Comparison of ENCODE assay signal across 18 cellular contexts in the genomic region with DNA sequence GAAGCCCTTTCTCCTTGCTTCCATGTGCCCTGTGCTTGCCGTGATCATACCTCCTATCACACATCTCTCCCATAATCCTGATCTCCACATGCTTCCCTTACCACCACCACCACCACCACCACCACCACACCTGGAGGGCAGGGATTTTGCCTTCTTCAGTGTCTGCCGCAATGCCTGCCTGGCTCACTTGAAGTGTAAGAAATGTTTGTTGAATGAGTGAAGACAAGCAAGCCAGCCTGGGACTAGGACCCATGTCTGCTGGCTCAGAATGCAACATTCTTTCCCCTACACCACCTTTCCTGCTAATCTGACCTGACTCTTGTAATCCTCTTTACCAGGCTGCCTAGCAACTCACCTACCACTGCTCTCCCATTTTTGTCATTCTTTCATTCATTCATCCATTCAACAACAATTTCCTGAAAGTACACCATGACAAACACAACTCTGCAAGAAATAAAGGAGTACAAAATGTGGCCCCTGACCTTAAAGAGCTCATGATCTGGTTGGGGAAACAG. TPM values are rescaled to one million over a fixed set of nuclear protein-coding genes. Genes with fewer than 3 reads are reported as not detected.
A peak's percentile ranks its signal among the peaks of the same experiment; 100 is the strongest.
DNase-seq lines count a peak whose midpoint lies in the region; ATAC-seq and TF ChIP-seq lines count a peak whose summit lies in the region.
"Had no signal": no experiment of that assay in that cellular context is flagged by ENCODE, and none has a peak within 500 bp of the region (broad histone marks: within the 10 kb centered on the region; RNA-seq: fewer than 3 reads in every experiment).

No MANE protein-coding gene starts in this region.

- H3K4me3 Mint-ChIP-seq in MCF 10A (ENCODE audit: unreplicated experiment), result no peak overlapping the region
- H3K4me3 Mint-ChIP-seq in activated naive CD8-positive, alpha-beta T cell treated with anti-CD3 and anti-CD28 coated beads, Interleukin-2, amount 50 U/mL, for 24 hours, result no peak overlapping the region

- dilution Hi-C loops in mammary epithelial cell (cut with HindIII; ENCODE audit: low sequenced_read_pairs), result no loop called here

- no peak for TF ChIP-seq CTCF in mammary epithelial cell (conservative IDR thresholded peaks at IDR 0.05 in 1 of 2, IDR thresholded peaks at IDR 0.05 in 1 of 2; ENCODE audit: extremely low read depth in 1 of 2, insufficient read depth in 1 of 2, low read depth in 1 of 2, low read length in 2 of 2)
- no peak for TF ChIP-seq CTCF in MCF 10A (IDR thresholded peaks at IDR 0.05; ENCODE audit: unreplicated experiment)
- no peak for TF ChIP-seq CTCF in choroid plexus epithelial cell (conservative IDR thresholded peaks at IDR 0.05; ENCODE audit: low read depth, low read length)
- TF ChIP-seq CTCF in thyroid gland (IDR thresholded peaks at IDR 0.05), result no peak

- H3K27me3 ChIP-seq in mammary epithelial cell (ENCODE audit: insufficient read depth, low read length) (no peaks in the 10 kb centered on the region), neuronal stem cell (ENCODE audit: control insufficient read depth in 3 of 3, insufficient read depth in 3 of 3, low read depth in 1 of 3, low read length in 3 of 3) (peaks cover 4 to 19% (median 14%) of the 10 kb centered on the region in 3 experiments), thyroid gland (no peaks in the 10 kb centered on the region)
- H3K27me3 ChIP-seq in effector memory CD4-positive, alpha-beta T cell (replicated peaks; ENCODE audit: control insufficient read depth, insufficient read depth, low read length, poor library complexity, severe bottlenecking), result peaks cover 12% of the 10 kb centered on the region

- no peak overlapping the region for H2BK120ac ChIP-seq in neuronal stem cell (ENCODE audit: low read depth, low read length)

- H4K8ac ChIP-seq in neuronal stem cell (ENCODE audit: low read depth, low read length), result no peak overlapping the region

- no peaks in the 10 kb centered on the region for H3K36me3 Mint-ChIP-seq in MCF 10A (ENCODE audit: insufficient read depth, unreplicated experiment)
- no peaks in the 10 kb centered on the region for H3K36me3 Mint-ChIP-seq in activated naive CD8-positive, alpha-beta T cell treated with anti-CD3 and anti-CD28 coated beads, Interleukin-2, amount 50 U/mL, for 24 hours (ENCODE audit: low read depth)

- peaks cover 28% of the 10 kb centered on the region for H3K4me1 Mint-ChIP-seq in MCF 10A (ENCODE audit: insufficient read depth, unreplicated experiment)
- peaks cover 25% of the 10 kb centered on the region for H3K4me1 Mint-ChIP-seq in activated naive CD8-positive, alpha-beta T cell treated with anti-CD3 and anti-CD28 coated beads, Interleukin-2, amount 50 U/mL, for 24 hours

- intact Hi-C loops in mammary epithelial cell (cut with micrococcal nuclease) (no loop called here), MCF 10A (cut with micrococcal nuclease) (no loop called here), thyroid gland (cut with DNase I) (no loop called here)

- no peak overlapping the region for H3K4me2 ChIP-seq in mammary epithelial cell (ENCODE audit: insufficient read depth, low read depth, low read length)
- H3K4me2 ChIP-seq in neuronal stem cell (ENCODE audit: insufficient read depth, low read length, poor library complexity, severe bottlenecking), result no peak overlapping the region
- H3K4me2 ChIP-seq: PC-9 had no signal

- no peaks in the 10 kb centered on the region for H3K9me3 ChIP-seq in mammary epithelial cell (replicated peaks; ENCODE audit: insufficient read depth, low read length)
- no peaks in the 10 kb centered on the region for H3K9me3 ChIP-seq in neuronal stem cell (replicated peaks in 1 of 2; ENCODE audit: control insufficient read depth in 2 of 2, insufficient read depth in 1 of 2, low read depth in 1 of 2, low read length in 2 of 2)
- H3K9me3 ChIP-seq in thyroid gland, result no peaks in the 10 kb centered on the region
- no peaks in the 10 kb centered on the region for H3K9me3 ChIP-seq in effector memory CD4-positive, alpha-beta T cell (ENCODE audit: control insufficient read depth, low read length)
- H3K9me3 ChIP-seq: Caco-2 had no signal

- H2BK5ac ChIP-seq in neuronal stem cell (ENCODE audit: low read length), result no peak overlapping the region

- no peak for ATAC-seq in activated naive CD8-positive, alpha-beta T cell treated with anti-CD3 and anti-CD28 coated beads, Interleukin-2, amount 50 U/mL, for 24 hours
- ATAC-seq: GM12878, Right ventricle myocardium inferior had no signal

- 95% methylated on average over 2 of the region's 2 CpGs for WGBS in mammary epithelial cell (ENCODE audit: low coverage, missing lambda C conversion rate)
- no CpG with 5 or more reads among the region's 2 CpGs for WGBS in neuronal stem cell (ENCODE audit: extremely low coverage in 2 of 2, insufficient read length in 2 of 2, insufficient replicate concordance in 1 of 2), 2 donors
- 70 to 72% methylated on average over 2 of the region's 2 CpGs for whole genome bisulfite sequencing in thyroid gland, 2 donors

- CTCF ChIA-PET in mammary epithelial cell (lab: Charles Lee; ENCODE audit: low non-redundant PET), result interaction anchor here (0.6 kb wide), 1 partner anchor 1212 kb away, joined by 8 read pairs; no protein-coding TSS in a partner anchor
- CTCF ChIA-PET in MCF 10A (lab: Yijun Ruan, JAX), result interaction anchor here (0.8 kb wide), 1 partner anchor 9 kb away, joined by 4 read pairs; no protein-coding TSS in a partner anchor

- H3K14ac ChIP-seq in neuronal stem cell (ENCODE audit: low read length), result no peak overlapping the region

- no peak overlapping the region for H3K4ac ChIP-seq in neuronal stem cell (ENCODE audit: low read length)

- H3K27ac Mint-ChIP-seq in MCF 10A (ENCODE audit: low read depth, unreplicated experiment), result no peak overlapping the region
- H3K27ac Mint-ChIP-seq in activated naive CD8-positive, alpha-beta T cell treated with anti-CD3 and anti-CD28 coated beads, Interleukin-2, amount 50 U/mL, for 24 hours, result no peak overlapping the region
- H3K27ac Mint-ChIP-seq: CD14-positive monocyte had no signal

- in situ Hi-C loops in mammary epithelial cell (cut with MboI; ENCODE audit: low sequenced_read_pairs in 2 of 2), result no loop called here

- no peak overlapping the region for H3K4me3 ChIP-seq in mammary epithelial cell (replicated peaks in 1 of 3; ENCODE audit: insufficient read depth in 1 of 3, low read depth in 2 of 3, low read length in 3 of 3)
- H3K4me3 ChIP-seq in choroid plexus epithelial cell (ENCODE audit: low read depth, low read length), result no peak overlapping the region
- no peak overlapping the region for H3K4me3 ChIP-seq in neuronal stem cell (ENCODE audit: low read length in 2 of 2)
- H3K4me3 ChIP-seq in thyroid gland (replicated peaks in 1 of 3), result no peak overlapping the region
- H3K4me3 ChIP-seq in effector memory CD4-positive, alpha-beta T cell (ENCODE audit: insufficient read depth, low read depth, low read length, poor library complexity, severe bottlenecking), result no peak overlapping the region
- H3K4me3 ChIP-seq: GM12878, PC-9 had no signal

- peaks cover 4% of the 10 kb centered on the region for H3K79me2 ChIP-seq in mammary epithelial cell (ENCODE audit: insufficient read depth, low read length)

- POLR2A ChIA-PET in MCF 10A (lab: Yijun Ruan, JAX), result interaction anchor here (1.1 to 2.6 kb wide), 2 partner anchors 8 to 14 kb away, joined by 3 to 9 read pairs; no protein-coding TSS in a partner anchor

- no peaks in the 10 kb centered on the region for H3K27me3 Mint-ChIP-seq in MCF 10A (ENCODE audit: insufficient read depth, unreplicated experiment)
- H3K27me3 Mint-ChIP-seq in activated naive CD8-positive, alpha-beta T cell treated with anti-CD3 and anti-CD28 coated beads, Interleukin-2, amount 50 U/mL, for 24 hours, result peaks cover 41% of the 10 kb centered on the region

- no peak for DNase-seq in mammary epithelial cell
- no peak for DNase-seq in MCF 10A (ENCODE audit: unreplicated experiment)
- DNase-seq in choroid plexus epithelial cell (ENCODE audit: low read depth), result peak; percentile 50
- DNase-seq in neuronal stem cell (ENCODE audit: low spot score), result no peak
- DNase-seq in thyroid gland, result no peak
- DNase-seq in HuH-7.5 (ENCODE audit: low spot score), result no peak
- no peak for DNase-seq in activated naive CD8-positive, alpha-beta T cell treated with anti-CD3 and anti-CD28 coated beads, Interleukin-2, amount 50 U/mL, for 24 hours
- DNase-seq in effector memory CD4-positive, alpha-beta T cell, result no peak
- DNase-seq: 8988T, Karpas-422, NCI-H1105 treated with DMSO at 0.1 percent for 48 hours, NCI-H187 treated with DMSO at 0.1 percent for 48 hours, NCI-H446 treated with DMSO at 0.1 percent for 48 hours, PC-9 had no signal

- H3K36me3 ChIP-seq in mammary epithelial cell (ENCODE audit: insufficient read depth, low read length) (no peaks in the 10 kb centered on the region), neuronal stem cell (replicated peaks in 1 of 2; ENCODE audit: control insufficient read depth in 2 of 2, insufficient read depth in 2 of 2, low read length in 2 of 2) (no peaks in the 10 kb centered on the region), thyroid gland (no peaks in the 10 kb centered on the region)
- no peaks in the 10 kb centered on the region for H3K36me3 ChIP-seq in effector memory CD4-positive, alpha-beta T cell (ENCODE audit: control insufficient read depth, insufficient read depth, low read length)

- no peak overlapping the region for H2BK12ac ChIP-seq in neuronal stem cell (ENCODE audit: low read length)

- H4K20me1 ChIP-seq in mammary epithelial cell (ENCODE audit: insufficient read depth, low read length), result no peaks in the 10 kb centered on the region

- no peak for TF ChIP-seq POLR2A in thyroid gland (IDR thresholded peaks at IDR 0.05)

- H3K79me1 ChIP-seq in neuronal stem cell (ENCODE audit: low read depth, low read length), result no peaks in the 10 kb centered on the region

- no peak overlapping the region for H2AK5ac ChIP-seq in neuronal stem cell (ENCODE audit: low read depth, low read length)

- no TSS peak for BruUV-seq in mammary epithelial cell (replicated peaks; lab: Mats Ljungman, UMichigan)
- BruUV-seq in MCF 10A (replicated peaks; lab: Mats Ljungman, UMichigan), result no TSS peak

- H2AFZ ChIP-seq in mammary epithelial cell (ENCODE audit: low read depth, low read length) (peak overlapping the region; percentile 7), neuronal stem cell (ENCODE audit: low read length) (no peak overlapping the region)
- H2AFZ ChIP-seq: PC-9 had no signal

- H3K4me1 ChIP-seq in mammary epithelial cell (ENCODE audit: insufficient read depth, low read length) (peaks cover 31% of the 10 kb centered on the region), neuronal stem cell (ENCODE audit: control insufficient read depth in 2 of 2, insufficient read depth in 1 of 2, low read depth in 1 of 2, low read length in 2 of 2) (peaks cover 6 to 13% of the 10 kb centered on the region in 2 donors), thyroid gland (peaks cover 41 to 55% of the 10 kb centered on the region in 2 donors)
- peaks cover 21% of the 10 kb centered on the region for H3K4me1 ChIP-seq in effector memory CD4-positive, alpha-beta T cell (ENCODE audit: control insufficient read depth, insufficient read depth, low read length, poor library complexity, severe bottlenecking)

- H3K9ac ChIP-seq in mammary epithelial cell (ENCODE audit: insufficient read depth, low read length) (no peak overlapping the region), neuronal stem cell (ENCODE audit: low read depth, low read length, poor library complexity) (no peak overlapping the region)

- no peaks in the 10 kb centered on the region for H3K9me3 Mint-ChIP-seq in MCF 10A (ENCODE audit: unreplicated experiment)
- H3K9me3 Mint-ChIP-seq in activated naive CD8-positive, alpha-beta T cell treated with anti-CD3 and anti-CD28 coated beads, Interleukin-2, amount 50 U/mL, for 24 hours, result no peaks in the 10 kb centered on the region

- H3K27ac ChIP-seq in mammary epithelial cell (ENCODE audit: insufficient read depth, low read depth, low read length) (no peak overlapping the region), neuronal stem cell (replicated peaks; ENCODE audit: low read length) (no peak overlapping the region), thyroid gland (peak overlapping the region; percentile 28 to 95 (median 73))
- H3K27ac ChIP-seq in effector memory CD4-positive, alpha-beta T cell (ENCODE audit: insufficient read depth, low read length, poor library complexity, severe bottlenecking), result no peak overlapping the region
- H3K27ac ChIP-seq: PC-9 had no signal

- no peak overlapping the region for H4K91ac ChIP-seq in neuronal stem cell (ENCODE audit: low read depth, low read length, poor library complexity)

- no peak overlapping the region for H2BK15ac ChIP-seq in neuronal stem cell (ENCODE audit: low read length)

- H3K18ac ChIP-seq in neuronal stem cell (ENCODE audit: low read length), result peak overlapping the region; percentile 49

- H3K23ac ChIP-seq in neuronal stem cell (ENCODE audit: low read depth, low read length, poor library complexity), result no peak overlapping the region

RNA-seq across cellular contexts. Expression of a gene that starts 3.5 kb away (rescaled TPM):
- total RNA-seq in mammary epithelial cell, result 10 to 100 TPM in 1 of 2 donors, 1 to 10 TPM in 1; 4.8 to 17.2 TPM
- 20.6 TPM for polyA plus RNA-seq in mammary epithelial cell
- 36.6 TPM for polyA minus RNA-seq in mammary epithelial cell
- not detected in 2 replicates for total RNA-seq in MCF 10A (2022)
- 8.2 TPM for polyA plus RNA-seq in neuronal stem cell (2013, experiment 1 of 2)
- 8.4 TPM for polyA plus RNA-seq in neuronal stem cell (2013, experiment 2 of 2)
- 100 to 1,000 TPM; 115 to 207 (median 130) TPM for total RNA-seq in thyroid gland
- polyA plus RNA-seq: CD14-positive monocyte had no signal

Comparison
In these comparisons a context has a peak if more than half of its experiments do, and no peak if none do; other contexts are left out.
1. H3K27ac ChIP-seq: peak in thyroid gland (3 of 3); none in mammary epithelial cell (single experiment), neuronal stem cell (single experiment) and effector memory CD4-positive, alpha-beta T cell (single experiment).
2. RNA of a gene that starts 3.5 kb away (total RNA-seq): 115 to 207 TPM in thyroid gland; 4.8 to 17.2 TPM in mammary epithelial cell and not detected in MCF 10A; every median in the first group is over 4 times any median in the second.